ENCODE assay signal across 8 cellular contexts in the genomic region with DNA sequence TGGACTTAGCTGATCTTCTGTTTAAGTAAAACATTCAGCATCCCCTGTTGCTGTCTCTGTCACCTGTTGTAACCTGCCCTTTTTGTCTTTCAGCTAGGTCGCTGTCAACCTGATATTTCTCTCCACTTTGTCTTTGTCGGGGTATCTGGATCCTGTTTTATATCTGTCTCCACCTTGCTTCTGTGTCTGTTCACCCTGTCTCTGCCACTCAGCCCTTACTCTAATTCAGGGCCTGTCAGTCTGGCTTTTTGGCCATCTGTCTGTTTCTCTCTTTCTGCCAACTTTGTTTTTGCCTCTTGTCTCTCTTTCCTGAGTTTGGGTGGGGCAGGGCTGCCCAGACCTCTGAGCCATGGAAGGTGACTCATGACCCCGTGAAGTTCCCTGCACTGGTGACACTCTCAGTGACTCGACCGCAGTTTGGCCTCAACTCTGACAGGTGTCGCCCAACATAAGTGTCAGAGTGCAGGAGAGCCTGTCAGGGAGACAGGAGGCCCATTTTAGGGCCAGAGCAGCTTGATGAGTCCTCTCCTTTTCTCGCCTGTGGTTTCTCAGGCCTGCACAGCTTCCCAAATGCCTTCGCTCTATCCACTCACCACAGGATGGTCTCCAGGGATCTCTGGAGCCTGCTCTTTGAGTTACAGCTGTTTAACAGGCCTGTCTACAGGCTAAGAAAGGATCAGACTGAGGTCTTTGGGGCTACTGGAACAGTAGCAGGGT. TPM values are rescaled to one million over a fixed set of nuclear protein-coding genes. Genes with fewer than 3 reads are reported as not detected.
DNase-seq lines count a peak whose midpoint lies in the region; ATAC-seq and TF ChIP-seq lines count a peak whose summit lies in the region.

No MANE protein-coding gene starts in this region.

- no peak for TF ChIP-seq CTCF in AG09309 (IDR thresholded peaks at IDR 0.05; ENCODE audit: control insufficient read depth, insufficient read depth, low read depth, low read length, missing control alignments)
- no peak for TF ChIP-seq CTCF in adrenal gland (IDR thresholded peaks at IDR 0.05)

- H3K4me3 ChIP-seq in AG09309 (ENCODE audit: control insufficient read depth, low read depth, low read length): peak overlapping the region; percentile 92
- H3K4me3 ChIP-seq in adrenal gland: peak overlapping the region; percentile 52 to 88 (median 72)
- peak overlapping the region; percentile 76 for H3K4me3 ChIP-seq in iPS-18a (ENCODE audit: low read length)

- WGBS in adrenal gland, 4 donors: 9 to 15% (median 12%) methylated on average over 7 to 8 of the region's 8 CpGs

- H3K9ac ChIP-seq in iPS-18a (ENCODE audit: low read length): peak overlapping the region; percentile 73

- intact Hi-C loops in adrenal gland (cut with DNase I): no loop called here

- H3K27ac ChIP-seq in adrenal gland: peak overlapping the region; percentile 90 to 99 (median 96)
- H3K27ac ChIP-seq in iPS-18a (ENCODE audit: low read length): no peak overlapping the region

- peak in 1 of 2 donors; percentile 62 for TF ChIP-seq POLR2A in adrenal gland (IDR thresholded peaks at IDR 0.05)

- ATAC-seq in GM19025 (IDR thresholded peaks at IDR 0.05; ENCODE audit: low read depth, unreplicated experiment): peak; percentile 56
- peak; percentile 67 for ATAC-seq in HG03354 (IDR thresholded peaks at IDR 0.05; ENCODE audit: poor library complexity, severe bottlenecking, unreplicated experiment)

- no peaks in the 10 kb centered on the region for H3K27me3 ChIP-seq in adrenal gland
- peaks cover 9% of the 10 kb centered on the region for H3K27me3 ChIP-seq in iPS-18a (ENCODE audit: control insufficient read depth, insufficient read depth, low read length)

- DNase-seq in AG09309 (ENCODE audit: low read depth) (no peak), T follicular helper cell (ENCODE audit: low read depth) (peak; percentile 53), adrenal gland (peak; percentile 78 to 95 (median 92)), NCI-H128 (lab: John Stamatoyannopoulos, UW; ENCODE audit: unreplicated experiment) (no peak)
- DNase-seq in stimulated activated CD4-positive, alpha-beta T cell treated with anti-CD3 and anti-CD28 coated beads, Interleukin-1b, Interleukin-23, amount 100 ng/mL, for 1 hour (ENCODE audit: low read depth in 2 of 2): peak; percentile 36 to 41

- H3K36me3 ChIP-seq in adrenal gland (replicated peaks in 1 of 2): peaks cover 0 to 15% of the 10 kb centered on the region in 2 donors
- H3K36me3 ChIP-seq in iPS-18a (ENCODE audit: control insufficient read depth, low read depth, low read length): peaks cover 6% of the 10 kb centered on the region

- H3K9me3 ChIP-seq in adrenal gland (replicated peaks in 1 of 3) (no peaks in the 10 kb centered on the region), iPS-18a (ENCODE audit: control insufficient read depth, low read depth, low read length) (no peaks in the 10 kb centered on the region)

- H3K4me1 ChIP-seq in adrenal gland (replicated peaks in 1 of 2) (peaks cover 20 to 44% of the 10 kb centered on the region in 2 donors), iPS-18a (ENCODE audit: control insufficient read depth, low read depth, low read length) (peaks cover 5% of the 10 kb centered on the region)

RNA-seq across cellular contexts. Expression of gene ZBTB43, which starts 0.9 kb away (rescaled TPM):
- 10 to 100 TPM in 6 of 8 donors, 1 to 10 TPM in 2; 6.2 to 26.7 (median 12.3) TPM for total RNA-seq in adrenal gland
- 10 to 100 TPM in 1 of 3 donors, 1 to 10 TPM in 2; 4.5 to 21.5 (median 4.7) TPM for polyA plus RNA-seq in adrenal gland

RNA-seq across cellular contexts. Expression of gene ZBTB34, which starts 54.7 kb away (rescaled TPM):
- 1 to 10 TPM; 3.1 to 8.2 (median 6.5) TPM for total RNA-seq in adrenal gland
- 1 to 10 TPM; 1.7 to 3.4 (median 2.1) TPM for polyA plus RNA-seq in adrenal gland

Comparison
In these comparisons a context has a peak if more than half of its experiments do, and no peak if none do; other contexts are left out.
1. DNase-seq: peak in T follicular helper cell (single experiment), adrenal gland (7 of 7) and stimulated activated CD4-positive, alpha-beta T cell treated with anti-CD3 and anti-CD28 coated beads, Interleukin-1b, Interleukin-23, amount 100 ng/mL, for 1 hour (2 of 2); none in AG09309 (single experiment) and NCI-H128 (single experiment).
2. Peak in every context shown above with its lines, with median percentiles within 50 percentile points of each other: H3K4me3 ChIP-seq.